ENCODE assay signal across 20 cellular contexts in the genomic region with DNA sequence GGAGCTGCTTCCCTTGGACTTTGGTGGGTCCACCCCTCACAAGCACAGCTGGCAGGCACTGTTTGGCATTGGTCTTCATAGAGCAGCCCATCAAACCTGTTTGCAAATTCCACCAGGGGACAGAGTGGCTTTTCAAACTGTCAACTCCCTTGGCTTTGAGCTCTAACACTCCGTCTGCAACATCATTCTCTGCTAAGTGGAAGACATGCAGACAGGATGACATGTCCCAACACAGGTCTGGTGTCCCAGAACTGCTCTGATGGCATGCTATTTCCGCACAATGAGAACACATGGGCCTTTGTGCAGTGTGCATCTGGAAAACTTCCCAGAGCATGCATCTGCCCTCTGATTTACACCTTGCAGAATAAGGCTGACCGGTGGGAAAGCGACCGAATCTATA.
DNase-seq lines count a peak whose midpoint lies in the region; ATAC-seq, FAIRE-seq and TF ChIP-seq lines count a peak whose summit lies in the region.
"Had no signal": no experiment of that assay in that cellular context is flagged by ENCODE, and none has a peak within 500 bp of the region (broad histone marks: within the 10 kb centered on the region; RNA-seq: fewer than 3 reads in every experiment).

No MANE protein-coding gene starts in this region.

- H3K4me1 Mint-ChIP-seq in stimulated activated memory B cell treated with anti-CD40 and anti-IgM and Interleukin-4, amounts not matched to agents 10 μg/mL and 1 μg/mL and 100 μg/mL, for 72 hours: peaks cover 3% of the 10 kb centered on the region

- peak; percentile 15; the same call in 1 of the 2 replicates for TF ChIP-seq CTCF in OCI-LY3 (IDR thresholded peaks at IDR 0.05; ENCODE audit: low read depth, low read length)
- no peak for TF ChIP-seq CTCF in bronchial epithelial cell (IDR thresholded peaks at IDR 0.05; ENCODE audit: insufficient read depth, low read length, severe bottlenecking)

- H3K36me3 Mint-ChIP-seq in stimulated activated memory B cell treated with anti-CD40 and anti-IgM and Interleukin-4, amounts not matched to agents 10 μg/mL and 1 μg/mL and 100 μg/mL, for 72 hours: no peaks in the 10 kb centered on the region

- FAIRE-seq in bronchial epithelial cell (lab: Jason Lieb, UNC) (peak; percentile 79), GM12892 (lab: Jason Lieb, UNC) (no peak)
- FAIRE-seq: D721Med had no signal

- no peaks in the 10 kb centered on the region for H3K9me3 Mint-ChIP-seq in stimulated activated memory B cell treated with anti-CD40 and anti-IgM and Interleukin-4, amounts not matched to agents 10 μg/mL and 1 μg/mL and 100 μg/mL, for 72 hours

- H3K4me3 Mint-ChIP-seq in stimulated activated memory B cell treated with anti-CD40 and anti-IgM and Interleukin-4, amounts not matched to agents 10 μg/mL and 1 μg/mL and 100 μg/mL, for 72 hours: no peak overlapping the region

- H3K27me3 ChIP-seq in OCI-LY3 (ENCODE audit: low read depth, low read length) (peaks cover 96% of the 10 kb centered on the region), bronchial epithelial cell (ENCODE audit: control insufficient read depth, insufficient read depth, low read length) (no peaks in the 10 kb centered on the region)

- H3K27me3 Mint-ChIP-seq in stimulated activated memory B cell treated with anti-CD40 and anti-IgM and Interleukin-4, amounts not matched to agents 10 μg/mL and 1 μg/mL and 100 μg/mL, for 72 hours: peaks cover 9% of the 10 kb centered on the region

- peaks cover 29% of the 10 kb centered on the region for H3K4me1 ChIP-seq in OCI-LY3 (ENCODE audit: low read length)

- no peak overlapping the region for H3K9ac ChIP-seq in OCI-LY3 (ENCODE audit: low read length)
- H3K9ac ChIP-seq: SK-N-SH had no signal

- no peak overlapping the region for H3K4me2 ChIP-seq in OCI-LY3 (ENCODE audit: low read length)
- H3K4me2 ChIP-seq: SK-N-SH had no signal

- H3K79me2 ChIP-seq in OCI-LY3 (ENCODE audit: low read length): no peaks in the 10 kb centered on the region

- DNase-seq in bronchial epithelial cell (ENCODE audit: low read depth) (peak; percentile 45), islet precursor cell (peak; percentile 94), T-helper 1 cell (no peak), GM12892 (ENCODE audit: insufficient read length) (no peak)
- DNase-seq: ACHN, DMS79, Kasumi-1, NCI-H1105, NCI-H2081, NCI-H510A, NCI-H774, OCI-M1, SHP77, SK-N-SH had no signal

- no peak overlapping the region for H3K27ac Mint-ChIP-seq in stimulated activated memory B cell treated with anti-CD40 and anti-IgM and Interleukin-4, amounts not matched to agents 10 μg/mL and 1 μg/mL and 100 μg/mL, for 72 hours

- H3K36me3 ChIP-seq in OCI-LY3 (replicated peaks; ENCODE audit: low read depth, low read length) (no peaks in the 10 kb centered on the region), bronchial epithelial cell (ENCODE audit: control insufficient read depth, insufficient read depth, low read length) (no peaks in the 10 kb centered on the region)
- H3K36me3 ChIP-seq: HAP-1 had no signal

- no peak overlapping the region for H3K27ac ChIP-seq in OCI-LY3 (ENCODE audit: low read length)
- H3K27ac ChIP-seq: C4-2B had no signal

- ATAC-seq in stimulated activated memory B cell treated with anti-CD40 and anti-IgM and Interleukin-4, amounts not matched to agents 10 μg/mL and 1 μg/mL and 100 μg/mL, for 72 hours: peak; percentile 36
- no peak for ATAC-seq in GM21360 (IDR thresholded peaks at IDR 0.05; ENCODE audit: unreplicated experiment)

- TF ChIP-seq POLR2A in GM12892 (IDR thresholded peaks at IDR 0.05; ENCODE audit: low read depth, low read length): no peak

- H2AFZ ChIP-seq in OCI-LY3 (ENCODE audit: low read depth, low read length): no peak overlapping the region

- no peak overlapping the region for H3K4me3 ChIP-seq in OCI-LY3 (ENCODE audit: low read length)
- H3K4me3 ChIP-seq in bronchial epithelial cell (ENCODE audit: low read depth, low read length): no peak overlapping the region
- H3K4me3 ChIP-seq: HAP-1 had no signal

- H4K20me1 ChIP-seq in OCI-LY3 (ENCODE audit: insufficient read depth, low read length): peaks cover 59% of the 10 kb centered on the region

- no peaks in the 10 kb centered on the region for H3K9me3 ChIP-seq in OCI-LY3 (ENCODE audit: insufficient read depth, low read length)
- H3K9me3 ChIP-seq: HAP-1, SK-N-SH had no signal

Comparison
In these comparisons a context has a peak if more than half of its experiments do, and no peak if none do; other contexts are left out.
1. DNase-seq: peak in bronchial epithelial cell (single experiment) and islet precursor cell (single experiment); none in T-helper 1 cell (0 of 5) and GM12892 (single experiment).